27 cellular contexts compared by ENCODE assay signal in the genomic region with DNA sequence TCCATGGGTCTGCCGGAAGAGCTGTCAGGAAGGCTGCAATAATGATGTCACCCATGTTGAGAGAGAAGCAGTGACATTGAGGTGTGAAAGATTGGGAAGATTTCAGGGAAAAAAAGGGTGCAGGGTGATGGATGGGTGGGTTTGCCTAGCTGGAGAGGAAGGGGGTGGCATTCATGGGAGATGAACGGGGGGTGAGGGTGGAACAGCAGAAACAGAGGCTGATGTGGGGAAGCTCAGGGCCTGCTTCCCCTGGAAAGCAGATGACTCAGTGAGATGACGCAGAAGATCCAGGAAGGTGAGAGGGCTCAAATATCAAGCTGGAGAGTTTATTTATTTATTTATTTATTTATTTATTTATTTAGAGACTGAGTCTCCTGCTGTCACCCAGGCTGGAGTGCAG. TPM values are rescaled to one million over a fixed set of nuclear protein-coding genes. Genes with fewer than 3 reads are reported as not detected.
DNase-seq lines count a peak whose midpoint lies in the region; ATAC-seq and TF ChIP-seq lines count a peak whose summit lies in the region.
"Had no signal": no experiment of that assay in that cellular context is flagged by ENCODE, and none has a peak within 500 bp of the region (broad histone marks: within the 10 kb centered on the region; RNA-seq: fewer than 3 reads in every experiment).

No MANE protein-coding gene starts in this region.

- DNase-seq in NCI-H2171 treated with DMSO at 0.1 percent for 48 hours (lab: John Stamatoyannopoulos, UW) (peak; percentile 34), NCI-H2171 (lab: John Stamatoyannopoulos, UW) (no peak), PC-3 (peak; percentile 49), chondrocyte (ENCODE audit: low spot score) (no peak), mesenteric fat pad (ENCODE audit: low spot score) (peak; percentile 51), Ammon's horn (ENCODE audit: low spot score) (no peak), NCI-H748 (lab: John Stamatoyannopoulos, UW; ENCODE audit: unreplicated experiment) (no peak)
- no peak for DNase-seq in activated T-helper 2 cell treated with anti-CD3 and anti-CD28 coated beads, Interferon-gamma antibody, Interleukin-2, Interleukin-4, amounts not matched to agents 10 μg/mL and 5 μg/mL and 100 μg/mL, durations not matched to agents 14 hours and 24 hours and 36 hours (ENCODE audit: low spot score)
- DNase-seq: 8988T; activated CD4-positive, alpha-beta T cell treated with anti-CD3 and anti-CD28 coated beads, Interleukin-2, amount 50 U/mL, for 48 hours; activated naive CD4-positive, alpha-beta T cell treated with Interleukin-2 at 50 U/mL for 16 hours; Caco-2; hypothalamus; Karpas-422; NCI-H1417 treated with DMSO at 0.1 percent for 48 hours; NCI-H2081; NCI-H446; NCI-H82; retina; RPMI8226; testis had no signal

- no peak overlapping the region for H3K4me3 Mint-ChIP-seq in chondrocyte (ENCODE audit: unreplicated experiment)
- no peak overlapping the region for H3K4me3 Mint-ChIP-seq in activated T-helper 2 cell treated with anti-CD3 and anti-CD28 coated beads, Interferon-gamma antibody, Interleukin-2, Interleukin-4, amounts not matched to agents 10 μg/mL and 5 μg/mL and 100 μg/mL, durations not matched to agents 14 hours and 24 hours and 36 hours (ENCODE audit: low read depth)
- H3K4me3 Mint-ChIP-seq: CD14-positive monocyte; neural progenitor cell; stimulated activated naive CD8-positive, alpha-beta T cell treated with anti-CD3 and anti-CD28 coated beads, Interleukin-15, Interleukin-2, amounts not matched to agents 100 ng/mL and 50 ng/mL, for 24 hours had no signal

- no peaks in the 10 kb centered on the region for H3K9me3 Mint-ChIP-seq in chondrocyte (ENCODE audit: low read depth)
- H3K9me3 Mint-ChIP-seq in activated T-helper 2 cell treated with anti-CD3 and anti-CD28 coated beads, Interferon-gamma antibody, Interleukin-2, Interleukin-4, amounts not matched to agents 10 μg/mL and 5 μg/mL and 100 μg/mL, durations not matched to agents 14 hours and 24 hours and 36 hours: no peaks in the 10 kb centered on the region
- H3K9me3 Mint-ChIP-seq: stimulated activated naive CD8-positive, alpha-beta T cell treated with anti-CD3 and anti-CD28 coated beads, Interleukin-15, Interleukin-2, amounts not matched to agents 100 ng/mL and 50 ng/mL, for 24 hours had no signal

- H3K4me1 Mint-ChIP-seq in chondrocyte (ENCODE audit: low read depth): peaks cover 3% of the 10 kb centered on the region
- peaks cover 2% of the 10 kb centered on the region for H3K4me1 Mint-ChIP-seq in activated T-helper 2 cell treated with anti-CD3 and anti-CD28 coated beads, Interferon-gamma antibody, Interleukin-2, Interleukin-4, amounts not matched to agents 10 μg/mL and 5 μg/mL and 100 μg/mL, durations not matched to agents 14 hours and 24 hours and 36 hours (ENCODE audit: low read depth)

- no peaks in the 10 kb centered on the region for H3K36me3 ChIP-seq in PC-3 (ENCODE audit: low read depth, low read length)
- H3K36me3 ChIP-seq: neural progenitor cell had no signal

- H3K27ac ChIP-seq in PC-3 (ENCODE audit: low read length): no peak overlapping the region
- H3K27ac ChIP-seq: neural progenitor cell, parathyroid adenoma, testis had no signal

- peaks cover 4% of the 10 kb centered on the region; the same call in 1 of the 2 replicates for H3K4me1 ChIP-seq in PC-3 (ENCODE audit: insufficient read depth, low read length)
- H3K4me1 ChIP-seq: neural progenitor cell, parathyroid adenoma, testis had no signal

- H4K20me1 ChIP-seq in PC-3 (ENCODE audit: low read length): no peaks in the 10 kb centered on the region

- no peak overlapping the region for H2AFZ ChIP-seq in PC-3 (ENCODE audit: low read length)
- H2AFZ ChIP-seq: neural progenitor cell, parathyroid adenoma had no signal

- ATAC-seq in PC-3: peak; percentile 44; the same call in 1 of the 2 replicates
- ATAC-seq: activated CD4-positive, CD25-positive, alpha-beta regulatory T cell treated with anti-CD3 and anti-CD28 coated beads, Interleukin-2, amount 50 U/mL, for 24 hours had no signal

- no peak overlapping the region for H3K4me2 ChIP-seq in PC-3 (ENCODE audit: low read length)
- H3K4me2 ChIP-seq: neural progenitor cell, smooth muscle cell had no signal

- H3K27me3 ChIP-seq in PC-3 (ENCODE audit: low read length): no peaks in the 10 kb centered on the region
- H3K27me3 ChIP-seq: neural progenitor cell, testis had no signal

- no peaks in the 10 kb centered on the region for H3F3A ChIP-seq in PC-3 (ENCODE audit: low read length, unreplicated experiment)

- H3K27ac Mint-ChIP-seq in chondrocyte (ENCODE audit: unreplicated experiment): peak overlapping the region; percentile 41
- H3K27ac Mint-ChIP-seq in activated T-helper 2 cell treated with anti-CD3 and anti-CD28 coated beads, Interferon-gamma antibody, Interleukin-2, Interleukin-4, amounts not matched to agents 10 μg/mL and 5 μg/mL and 100 μg/mL, durations not matched to agents 14 hours and 24 hours and 36 hours: no peak overlapping the region
- H3K27ac Mint-ChIP-seq: CD14-positive monocyte; stimulated activated naive CD8-positive, alpha-beta T cell treated with anti-CD3 and anti-CD28 coated beads, Interleukin-15, Interleukin-2, amounts not matched to agents 100 ng/mL and 50 ng/mL, for 24 hours had no signal

- POLR2A ChIA-PET in PC-3 (lab: Charles Lee; ENCODE audit: unreplicated experiment): no interaction called here

- intact Hi-C loops in PC-3 (cut with micrococcal nuclease): loop anchor here (5.0 kb wide), 1 partner anchor 306 kb away; no protein-coding TSS in a partner anchor
- intact Hi-C loops in activated T-helper 2 cell treated with anti-CD3 and anti-CD28 coated beads, Interferon-gamma antibody, Interleukin-2, Interleukin-4, amounts not matched to agents 10 μg/mL and 5 μg/mL and 100 μg/mL, durations not matched to agents 14 hours and 24 hours and 36 hours (cut with micrococcal nuclease): no loop called here

- H3K9ac ChIP-seq in PC-3 (ENCODE audit: low read length): no peak overlapping the region
- H3K9ac ChIP-seq: neural progenitor cell, parathyroid adenoma had no signal

- peaks cover 9% of the 10 kb centered on the region for H3K27me3 Mint-ChIP-seq in chondrocyte (ENCODE audit: low read depth)
- H3K27me3 Mint-ChIP-seq in activated T-helper 2 cell treated with anti-CD3 and anti-CD28 coated beads, Interferon-gamma antibody, Interleukin-2, Interleukin-4, amounts not matched to agents 10 μg/mL and 5 μg/mL and 100 μg/mL, durations not matched to agents 14 hours and 24 hours and 36 hours (ENCODE audit: low read depth): peaks cover 21% of the 10 kb centered on the region

- no peaks in the 10 kb centered on the region for H3K36me3 Mint-ChIP-seq in chondrocyte (ENCODE audit: low read depth)
- H3K36me3 Mint-ChIP-seq in activated T-helper 2 cell treated with anti-CD3 and anti-CD28 coated beads, Interferon-gamma antibody, Interleukin-2, Interleukin-4, amounts not matched to agents 10 μg/mL and 5 μg/mL and 100 μg/mL, durations not matched to agents 14 hours and 24 hours and 36 hours (ENCODE audit: low read depth): no peaks in the 10 kb centered on the region
- H3K36me3 Mint-ChIP-seq: CD14-positive monocyte, neural progenitor cell had no signal

- no peaks in the 10 kb centered on the region for H3K79me2 ChIP-seq in PC-3 (ENCODE audit: low read length)
- H3K79me2 ChIP-seq: parathyroid adenoma had no signal

- CTCF ChIA-PET in PC-3 (lab: Charles Lee): no interaction called here

- no peaks in the 10 kb centered on the region for H3K9me2 ChIP-seq in PC-3 (replicated peaks; ENCODE audit: low read length)

- no peak overlapping the region for H3K4me3 ChIP-seq in PC-3 (ENCODE audit: low read length)
- H3K4me3 ChIP-seq: neural progenitor cell, smooth muscle cell, testis had no signal

- no peak for TF ChIP-seq CTCF in PC-3 (conservative IDR thresholded peaks at IDR 0.05; ENCODE audit: low read depth, low read length)
- TF ChIP-seq CTCF in chondrocyte (IDR thresholded peaks at IDR 0.05): no peak

- BruUV-seq in PC-3 (replicated peaks; lab: Mats Ljungman, UMichigan): no TSS peak

- no peaks in the 10 kb centered on the region for H3K9me3 ChIP-seq in PC-3 (ENCODE audit: low read length)
- H3K9me3 ChIP-seq: Caco-2, testis had no signal

RNA-seq across cellular contexts. Expression of gene IREB2, which starts 19.8 kb away (rescaled TPM):
- total RNA-seq in PC-3 (2014; rRNA removed) (6.5 and 9.0 TPM in 2 replicates), chondrocyte (54.0 to 56.1 TPM (median 54.3 TPM) in 3 replicates), mesenteric fat pad (57.1 TPM)
- total RNA-seq in activated T-helper 2 cell treated with anti-CD3 and anti-CD28 coated beads, Interferon-gamma antibody, Interleukin-2, Interleukin-4, amounts not matched to agents 10 μg/mL and 5 μg/mL and 100 μg/mL, durations not matched to agents 14 hours and 24 hours and 36 hours: 97.8 and 101 TPM in 2 replicates

Comparison
In these comparisons a context has a peak if more than half of its experiments do, and no peak if none do; other contexts are left out.
1. DNase-seq: peak in NCI-H2171 treated with DMSO at 0.1 percent for 48 hours (single experiment), PC-3 (single experiment) and mesenteric fat pad (single experiment); none in NCI-H2171 (single experiment), chondrocyte (single experiment), activated T-helper 2 cell treated with anti-CD3 and anti-CD28 coated beads, Interferon-gamma antibody, Interleukin-2, Interleukin-4, amounts not matched to agents 10 μg/mL and 5 μg/mL and 100 μg/mL, durations not matched to agents 14 hours and 24 hours and 36 hours (single experiment), Ammon's horn (single experiment) and NCI-H748 (single experiment).